Comparison of ENCODE assay signal across 1 cellular context in the genomic region with DNA sequence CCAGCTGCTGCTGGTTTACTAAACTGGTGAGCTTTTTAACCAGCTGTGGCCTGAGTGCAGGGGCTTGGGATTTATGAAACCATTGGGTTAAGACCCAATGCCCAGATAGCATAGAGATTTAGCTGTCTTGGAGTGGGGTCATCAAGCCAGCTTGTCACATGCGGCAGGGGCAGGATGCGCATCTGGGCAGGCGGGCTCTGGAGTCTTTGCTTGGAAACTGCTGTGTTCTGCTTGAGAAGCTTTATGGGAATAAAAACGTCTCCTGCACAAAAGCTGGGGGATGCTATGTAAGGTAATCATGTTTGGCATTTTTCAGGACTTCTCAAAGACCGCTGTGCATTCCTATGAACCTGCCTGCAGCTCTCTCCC.
TF ChIP-seq lines count a peak whose summit lies in the region.

No MANE protein-coding gene starts in this region.

TF ChIP-seq in H1, 55 proteins besides CTCF, POLR2A, EP300 and RAD21:
- TF ChIP-seq, protein P1, sequence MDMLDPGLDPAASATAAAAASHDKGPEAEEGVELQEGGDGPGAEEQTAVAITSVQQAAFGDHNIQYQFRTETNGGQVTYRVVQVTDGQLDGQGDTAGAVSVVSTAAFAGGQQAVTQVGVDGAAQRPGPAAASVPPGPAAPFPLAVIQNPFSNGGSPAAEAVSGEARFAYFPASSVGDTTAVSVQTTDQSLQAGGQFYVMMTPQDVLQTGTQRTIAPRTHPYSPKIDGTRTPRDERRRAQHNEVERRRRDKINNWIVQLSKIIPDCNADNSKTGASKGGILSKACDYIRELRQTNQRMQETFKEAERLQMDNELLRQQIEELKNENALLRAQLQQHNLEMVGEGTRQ (IDR thresholded peaks at IDR 0.05; ENCODE audit: low read length): no peak
- TF ChIP-seq NANOG (IDR thresholded peaks at IDR 0.05; ENCODE audit: insufficient read depth, low read depth, low read length, poor library complexity, severe bottlenecking) (no peak), CHD1 (IDR thresholded peaks at IDR 0.05; ENCODE audit: low read depth, low read length) (no peak), JUND (IDR thresholded peaks at IDR 0.05; ENCODE audit: low read length) (no peak), TEAD4 (IDR thresholded peaks at IDR 0.05; ENCODE audit: low read depth, low read length) (no peak), POU5F1 (IDR thresholded peaks at IDR 0.05; ENCODE audit: low read depth, low read length) (no peak), GTF2F1 (IDR thresholded peaks at IDR 0.05; ENCODE audit: borderline replicate concordance, low read depth, low read length) (no peak), CREB1 (IDR thresholded peaks at IDR 0.05) (no peak), HDAC2 (IDR thresholded peaks at IDR 0.05; ENCODE audit: borderline replicate concordance in 1 of 2, low read depth in 2 of 2, low read length in 2 of 2) (no peak), RFX5 (IDR thresholded peaks at IDR 0.05; ENCODE audit: borderline replicate concordance, low read depth, low read length) (no peak), SAP30 (IDR thresholded peaks at IDR 0.05; ENCODE audit: insufficient read depth, insufficient replicate concordance, low read length) (no peak), CHD2 (IDR thresholded peaks at IDR 0.05; ENCODE audit: low read length) (no peak), SIX5 (IDR thresholded peaks at IDR 0.05; ENCODE audit: low read depth, low read length) (no peak), RXRA (IDR thresholded peaks at IDR 0.05; ENCODE audit: insufficient read depth, low read depth, low read length) (no peak), BRCA1 (IDR thresholded peaks at IDR 0.05; ENCODE audit: low read depth, low read length) (no peak), EGR1 (IDR thresholded peaks at IDR 0.05; ENCODE audit: borderline replicate concordance, low read depth, low read length) (no peak), TAF7 (optimal IDR thresholded peaks at IDR 0.05; ENCODE audit: borderline replicate concordance, low read depth, low read length) (no peak), NRF1 (IDR thresholded peaks at IDR 0.05; ENCODE audit: low read depth, low read length) (no peak), RBBP5 (IDR thresholded peaks at IDR 0.05; ENCODE audit: borderline replicate concordance, low read depth, low read length) (no peak)
- TF ChIP-seq, protein P2, sequence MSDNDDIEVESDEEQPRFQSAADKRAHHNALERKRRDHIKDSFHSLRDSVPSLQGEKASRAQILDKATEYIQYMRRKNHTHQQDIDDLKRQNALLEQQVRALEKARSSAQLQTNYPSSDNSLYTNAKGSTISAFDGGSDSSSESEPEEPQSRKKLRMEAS (IDR thresholded peaks at IDR 0.05): no peak
